Comparison of ENCODE assay signal across 1 cellular context in the genomic region with DNA sequence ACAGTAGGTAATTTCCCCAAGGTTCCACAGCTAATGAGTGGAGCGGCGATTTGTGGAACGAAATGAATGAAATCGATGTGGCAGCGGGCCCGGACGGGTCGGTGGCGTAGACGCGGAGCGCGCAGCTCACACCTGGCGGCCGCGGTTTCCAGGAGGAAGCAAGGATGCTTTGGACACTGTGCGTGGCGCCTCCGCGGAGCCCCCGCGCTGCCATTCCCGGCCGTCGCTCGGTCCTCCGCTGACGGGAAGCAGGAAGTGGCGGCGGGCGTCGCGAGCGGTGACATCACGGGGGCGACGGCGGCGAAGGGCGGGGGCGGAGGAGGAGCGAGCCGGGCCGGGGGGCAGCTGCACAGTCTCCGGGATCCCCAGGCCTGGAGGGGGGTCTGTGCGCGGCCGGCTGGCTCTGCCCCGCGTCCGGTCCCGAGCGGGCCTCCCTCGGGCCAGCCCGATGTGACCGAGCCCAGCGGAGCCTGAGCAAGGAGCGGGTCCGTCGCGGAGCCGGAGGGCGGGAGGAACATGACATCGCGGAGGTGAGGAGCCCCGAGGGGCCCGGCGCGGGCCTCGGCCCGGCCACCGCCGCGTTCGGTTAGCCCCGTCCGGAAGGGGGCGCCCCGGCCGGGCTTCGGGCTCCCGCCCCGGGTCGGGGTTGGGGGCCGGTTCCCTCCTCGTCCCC.
TF ChIP-seq lines count a peak whose summit lies in the region.

Gene PTPN11 (plus strand): TSS at position 352 of the 673 bp plus-strand sequence. CDS start 165 bp downstream, at position 517.

TF ChIP-seq in HepG2, 621 proteins besides CTCF, POLR2A, EP300 and RAD21 (continued from another document and continues in another):
- TF ChIP-seq, protein P1, sequence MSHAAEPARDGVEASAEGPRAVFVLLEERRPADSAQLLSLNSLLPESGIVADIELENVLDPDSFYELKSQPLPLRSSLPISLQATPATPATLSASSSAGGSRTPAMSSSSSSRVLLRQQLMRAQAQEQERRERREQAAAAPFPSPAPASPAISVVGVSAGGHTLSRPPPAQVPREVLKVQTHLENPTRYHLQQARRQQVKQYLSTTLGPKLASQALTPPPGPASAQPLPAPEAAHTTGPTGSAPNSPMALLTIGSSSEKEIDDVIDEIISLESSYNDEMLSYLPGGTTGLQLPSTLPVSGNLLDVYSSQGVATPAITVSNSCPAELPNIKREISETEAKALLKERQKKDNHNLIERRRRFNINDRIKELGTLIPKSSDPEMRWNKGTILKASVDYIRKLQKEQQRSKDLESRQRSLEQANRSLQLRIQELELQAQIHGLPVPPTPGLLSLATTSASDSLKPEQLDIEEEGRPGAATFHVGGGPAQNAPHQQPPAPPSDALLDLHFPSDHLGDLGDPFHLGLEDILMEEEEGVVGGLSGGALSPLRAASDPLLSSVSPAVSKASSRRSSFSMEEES (CRISPR knock-in tag; IDR thresholded peaks at IDR 0.05) = no peak
- TF ChIP-seq ZNF776 (CRISPR knock-in tag; IDR thresholded peaks at IDR 0.05) (peak; percentile 35; the same call in 1 of the 2 replicates), NR0B2 (CRISPR knock-in tag; IDR thresholded peaks at IDR 0.05) (no peak; the same call in 1 of the 2 replicates), ZNF644 (CRISPR knock-in tag; IDR thresholded peaks at IDR 0.05; ENCODE audit: low read depth) (no peak), KAT2B (IDR thresholded peaks at IDR 0.05; ENCODE audit: borderline replicate concordance, low read depth, low read length) (no peak), KLF16 (CRISPR knock-in tag; IDR thresholded peaks at IDR 0.05) (peak in 1 of 2 experiments; percentile 64; a peak in 1 of 4 replicates), SNAPC2 (CRISPR knock-in tag; IDR thresholded peaks at IDR 0.05) (no peak), ZNF614 (CRISPR knock-in tag; IDR thresholded peaks at IDR 0.05; ENCODE audit: borderline replicate concordance) (peak; percentile 67; the same call in 1 of the 2 replicates), IKZF5 (CRISPR knock-in tag; IDR thresholded peaks at IDR 0.05) (no peak; the same call in 1 of the 2 replicates), TCF12 (IDR thresholded peaks at IDR 0.05) (no peak), TCF12 (CRISPR knock-in tag; IDR thresholded peaks at IDR 0.05) (peak; percentile 22; the same call in 1 of the 2 replicates), RELA (CRISPR knock-in tag; IDR thresholded peaks at IDR 0.05) (peak; percentile 64; the same call in 1 of the 2 replicates), TIGD3 (CRISPR knock-in tag; IDR thresholded peaks at IDR 0.05; ENCODE audit: borderline replicate concordance) (no peak), ZFX (CRISPR knock-in tag; IDR thresholded peaks at IDR 0.05; ENCODE audit: low read depth) (peak; percentile 96), ZNF143 (CRISPR knock-in tag; IDR thresholded peaks at IDR 0.05) (peak; percentile 69), ATM (IDR thresholded peaks at IDR 0.05; ENCODE audit: borderline replicate concordance) (no peak), ZNF670 (CRISPR knock-in tag; IDR thresholded peaks at IDR 0.05; ENCODE audit: borderline replicate concordance) (peak; percentile 80; the same call in 1 of the 2 replicates), ZNF3 (CRISPR knock-in tag; IDR thresholded peaks at IDR 0.05) (no peak), HDAC1 (CRISPR knock-in tag; IDR thresholded peaks at IDR 0.05) (peak; percentile 98), SRY (CRISPR knock-in tag; IDR thresholded peaks at IDR 0.05) (peak; percentile 36; the same call in 1 of the 2 replicates), ZNF550 (CRISPR knock-in tag; IDR thresholded peaks at IDR 0.05; ENCODE audit: borderline replicate concordance) (0 out of 2 replicates have a peak, but pooled peaks have one; percentile 31), KAT7 (CRISPR knock-in tag; IDR thresholded peaks at IDR 0.05; ENCODE audit: borderline replicate concordance) (peak; percentile 61; the same call in 1 of the 2 replicates), THRA (CRISPR knock-in tag; IDR thresholded peaks at IDR 0.05; ENCODE audit: borderline replicate concordance) (0 out of 2 replicates have a peak, but pooled peaks have one; percentile 47), ZNF672 (CRISPR knock-in tag; IDR thresholded peaks at IDR 0.05) (no peak), U2AF2 (IDR thresholded peaks at IDR 0.05; ENCODE audit: low read depth, low read length) (0 out of 2 replicates have a peak, but pooled peaks have one; percentile 35), TCF7L2 (IDR thresholded peaks at IDR 0.05; ENCODE audit: low read depth, low read length) (no peak), CREM (IDR thresholded peaks at IDR 0.05) (peak; percentile 93), CREM (CRISPR knock-in tag; IDR thresholded peaks at IDR 0.05) (peak; percentile 96), JDP2 (CRISPR knock-in tag; IDR thresholded peaks at IDR 0.05; ENCODE audit: borderline replicate concordance) (no peak), ZNF20 (CRISPR knock-in tag; IDR thresholded peaks at IDR 0.05) (no peak), KLF15 (CRISPR knock-in tag; IDR thresholded peaks at IDR 0.05; ENCODE audit: borderline replicate concordance) (no peak), ZSCAN12 (CRISPR knock-in tag; IDR thresholded peaks at IDR 0.05) (no peak), ZBTB3 (CRISPR knock-in tag; IDR thresholded peaks at IDR 0.05; ENCODE audit: borderline replicate concordance, low read depth) (peak; percentile 90; the same call in 1 of the 2 replicates)
- TF ChIP-seq, protein P2, sequence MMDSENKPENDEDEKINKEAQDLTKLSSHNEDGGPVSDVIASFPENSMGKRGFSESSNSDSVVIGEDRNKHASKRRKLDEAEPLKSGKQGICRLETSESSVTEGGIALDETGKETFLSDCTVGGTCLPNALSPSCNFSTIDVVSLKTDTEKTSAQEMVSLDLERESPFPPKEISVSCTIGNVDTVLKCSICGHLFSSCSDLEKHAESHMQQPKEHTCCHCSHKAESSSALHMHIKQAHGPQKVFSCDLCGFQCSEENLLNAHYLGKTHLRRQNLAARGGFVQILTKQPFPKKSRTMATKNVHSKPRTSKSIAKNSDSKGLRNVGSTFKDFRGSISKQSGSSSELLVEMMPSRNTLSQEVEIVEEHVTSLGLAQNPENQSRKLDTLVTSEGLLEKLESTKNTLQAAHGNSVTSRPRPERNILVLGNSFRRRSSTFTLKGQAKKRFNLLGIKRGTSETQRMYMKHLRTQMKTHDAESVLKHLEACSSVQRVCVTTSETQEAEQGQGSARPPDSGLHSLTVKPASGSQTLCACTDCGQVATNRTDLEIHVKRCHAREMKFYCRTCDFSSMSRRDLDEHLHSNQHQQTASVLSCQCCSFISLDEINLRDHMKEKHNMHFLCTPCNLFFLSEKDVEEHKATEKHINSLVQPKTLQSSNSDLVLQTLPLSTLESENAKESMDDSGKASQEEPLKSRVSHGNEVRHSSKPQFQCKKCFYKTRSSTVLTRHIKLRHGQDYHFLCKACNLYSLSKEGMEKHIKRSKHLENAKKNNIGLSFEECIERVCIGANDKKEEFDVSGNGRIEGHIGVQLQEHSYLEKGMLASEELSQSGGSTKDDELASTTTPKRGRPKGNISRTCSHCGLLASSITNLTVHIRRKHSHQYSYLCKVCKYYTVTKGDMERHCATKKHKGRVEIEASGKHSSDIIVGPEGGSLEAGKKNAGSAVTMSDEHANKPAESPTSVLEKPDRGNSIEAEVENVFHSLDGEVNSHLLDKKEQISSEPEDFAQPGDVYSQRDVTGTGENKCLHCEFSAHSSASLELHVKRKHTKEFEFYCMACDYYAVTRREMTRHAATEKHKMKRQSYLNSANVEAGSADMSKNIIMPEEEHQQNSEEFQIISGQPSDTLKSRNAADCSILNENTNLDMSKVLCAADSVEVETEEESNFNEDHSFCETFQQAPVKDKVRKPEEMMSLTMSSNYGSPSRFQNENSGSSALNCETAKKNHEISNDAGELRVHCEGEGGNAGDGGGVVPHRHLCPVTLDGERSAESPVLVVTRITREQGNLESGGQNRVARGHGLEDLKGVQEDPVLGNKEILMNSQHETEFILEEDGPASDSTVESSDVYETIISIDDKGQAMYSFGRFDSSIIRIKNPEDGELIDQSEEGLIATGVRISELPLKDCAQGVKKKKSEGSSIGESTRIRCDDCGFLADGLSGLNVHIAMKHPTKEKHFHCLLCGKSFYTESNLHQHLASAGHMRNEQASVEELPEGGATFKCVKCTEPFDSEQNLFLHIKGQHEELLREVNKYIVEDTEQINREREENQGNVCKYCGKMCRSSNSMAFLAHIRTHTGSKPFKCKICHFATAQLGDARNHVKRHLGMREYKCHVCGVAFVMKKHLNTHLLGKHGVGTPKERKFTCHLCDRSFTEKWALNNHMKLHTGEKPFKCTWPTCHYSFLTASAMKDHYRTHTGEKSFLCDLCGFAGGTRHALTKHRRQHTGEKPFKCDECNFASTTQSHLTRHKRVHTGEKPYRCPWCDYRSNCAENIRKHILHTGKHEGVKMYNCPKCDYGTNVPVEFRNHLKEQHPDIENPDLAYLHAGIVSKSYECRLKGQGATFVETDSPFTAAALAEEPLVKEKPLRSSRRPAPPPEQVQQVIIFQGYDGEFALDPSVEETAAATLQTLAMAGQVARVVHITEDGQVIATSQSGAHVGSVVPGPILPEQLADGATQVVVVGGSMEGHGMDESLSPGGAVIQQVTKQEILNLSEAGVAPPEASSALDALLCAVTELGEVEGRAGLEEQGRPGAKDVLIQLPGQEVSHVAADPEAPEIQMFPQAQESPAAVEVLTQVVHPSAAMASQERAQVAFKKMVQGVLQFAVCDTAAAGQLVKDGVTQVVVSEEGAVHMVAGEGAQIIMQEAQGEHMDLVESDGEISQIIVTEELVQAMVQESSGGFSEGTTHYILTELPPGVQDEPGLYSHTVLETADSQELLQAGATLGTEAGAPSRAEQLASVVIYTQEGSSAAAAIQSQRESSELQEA (CRISPR knock-in tag; IDR thresholded peaks at IDR 0.05; ENCODE audit: not compliant biosample characterization) = no peak
- TF ChIP-seq, protein P3, sequence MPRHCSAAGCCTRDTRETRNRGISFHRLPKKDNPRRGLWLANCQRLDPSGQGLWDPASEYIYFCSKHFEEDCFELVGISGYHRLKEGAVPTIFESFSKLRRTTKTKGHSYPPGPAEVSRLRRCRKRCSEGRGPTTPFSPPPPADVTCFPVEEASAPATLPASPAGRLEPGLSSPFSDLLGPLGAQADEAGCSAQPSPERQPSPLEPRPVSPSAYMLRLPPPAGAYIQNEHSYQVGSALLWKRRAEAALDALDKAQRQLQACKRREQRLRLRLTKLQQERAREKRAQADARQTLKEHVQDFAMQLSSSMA (CRISPR knock-in tag; IDR thresholded peaks at IDR 0.05) = no peak
- TF ChIP-seq, protein P4, sequence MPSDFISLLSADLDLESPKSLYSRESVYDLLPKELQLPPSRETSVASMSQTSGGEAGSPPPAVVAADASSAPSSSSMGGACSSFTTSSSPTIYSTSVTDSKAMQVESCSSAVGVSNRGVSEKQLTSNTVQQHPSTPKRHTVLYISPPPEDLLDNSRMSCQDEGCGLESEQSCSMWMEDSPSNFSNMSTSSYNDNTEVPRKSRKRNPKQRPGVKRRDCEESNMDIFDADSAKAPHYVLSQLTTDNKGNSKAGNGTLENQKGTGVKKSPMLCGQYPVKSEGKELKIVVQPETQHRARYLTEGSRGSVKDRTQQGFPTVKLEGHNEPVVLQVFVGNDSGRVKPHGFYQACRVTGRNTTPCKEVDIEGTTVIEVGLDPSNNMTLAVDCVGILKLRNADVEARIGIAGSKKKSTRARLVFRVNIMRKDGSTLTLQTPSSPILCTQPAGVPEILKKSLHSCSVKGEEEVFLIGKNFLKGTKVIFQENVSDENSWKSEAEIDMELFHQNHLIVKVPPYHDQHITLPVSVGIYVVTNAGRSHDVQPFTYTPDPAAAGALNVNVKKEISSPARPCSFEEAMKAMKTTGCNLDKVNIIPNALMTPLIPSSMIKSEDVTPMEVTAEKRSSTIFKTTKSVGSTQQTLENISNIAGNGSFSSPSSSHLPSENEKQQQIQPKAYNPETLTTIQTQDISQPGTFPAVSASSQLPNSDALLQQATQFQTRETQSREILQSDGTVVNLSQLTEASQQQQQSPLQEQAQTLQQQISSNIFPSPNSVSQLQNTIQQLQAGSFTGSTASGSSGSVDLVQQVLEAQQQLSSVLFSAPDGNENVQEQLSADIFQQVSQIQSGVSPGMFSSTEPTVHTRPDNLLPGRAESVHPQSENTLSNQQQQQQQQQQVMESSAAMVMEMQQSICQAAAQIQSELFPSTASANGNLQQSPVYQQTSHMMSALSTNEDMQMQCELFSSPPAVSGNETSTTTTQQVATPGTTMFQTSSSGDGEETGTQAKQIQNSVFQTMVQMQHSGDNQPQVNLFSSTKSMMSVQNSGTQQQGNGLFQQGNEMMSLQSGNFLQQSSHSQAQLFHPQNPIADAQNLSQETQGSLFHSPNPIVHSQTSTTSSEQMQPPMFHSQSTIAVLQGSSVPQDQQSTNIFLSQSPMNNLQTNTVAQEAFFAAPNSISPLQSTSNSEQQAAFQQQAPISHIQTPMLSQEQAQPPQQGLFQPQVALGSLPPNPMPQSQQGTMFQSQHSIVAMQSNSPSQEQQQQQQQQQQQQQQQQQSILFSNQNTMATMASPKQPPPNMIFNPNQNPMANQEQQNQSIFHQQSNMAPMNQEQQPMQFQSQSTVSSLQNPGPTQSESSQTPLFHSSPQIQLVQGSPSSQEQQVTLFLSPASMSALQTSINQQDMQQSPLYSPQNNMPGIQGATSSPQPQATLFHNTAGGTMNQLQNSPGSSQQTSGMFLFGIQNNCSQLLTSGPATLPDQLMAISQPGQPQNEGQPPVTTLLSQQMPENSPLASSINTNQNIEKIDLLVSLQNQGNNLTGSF (CRISPR knock-in tag; IDR thresholded peaks at IDR 0.05) = peak; percentile 26; the same call in 1 of the 2 replicates
